Comparison of ENCODE assay signal across 36 cellular contexts in genomic region chr6:140609956-140610355, GRCh38.
A peak's percentile ranks its signal among the peaks of the same experiment; 100 is the strongest.
DNase-seq lines count a peak whose midpoint lies in the region; ATAC-seq and TF ChIP-seq lines count a peak whose summit lies in the region.
"Had no signal": no experiment of that assay in that cellular context is flagged by ENCODE, and none has a peak within 500 bp of the region (broad histone marks: within the 10 kb centered on the region; RNA-seq: fewer than 3 reads in every experiment).

No MANE protein-coding gene starts in this region.

- no peaks in the 10 kb centered on the region for H3K36me3 ChIP-seq in heart right ventricle
- no peaks in the 10 kb centered on the region for H3K36me3 ChIP-seq in smooth muscle cell (ENCODE audit: low read depth)
- H3K36me3 ChIP-seq: lower lobe of right lung, pancreas, Peyer's patch, right atrium auricular region, spleen, WERI-Rb-1 had no signal

- H3K4me3 ChIP-seq in heart right ventricle (no peak overlapping the region), astrocyte of the spinal cord (ENCODE audit: low read depth, low read length) (no peak overlapping the region), smooth muscle cell (no peak overlapping the region)
- H3K4me3 ChIP-seq: lower lobe of right lung, pancreas, Peyer's patch, right atrium auricular region, spleen had no signal

- DNase-seq in Right ventricle myocardium superior (no peak), heart right ventricle (no peak), astrocyte of the spinal cord (ENCODE audit: low read depth, low spot score) (peak; percentile 6), iris pigment epithelial cell (ENCODE audit: low read depth) (peak; percentile 21), smooth muscle cell (lab: John Stamatoyannopoulos, UW; ENCODE audit: unreplicated experiment) (no peak), HUDEP-2 (lab: John Stamatoyannopoulos, UW; ENCODE audit: unreplicated experiment in 76 of 76) (no peak), NCI-H510A (lab: John Stamatoyannopoulos, UW) (no peak), T-helper 1 cell (no peak)
- DNase-seq: 8988T; activated CD4-positive, alpha-beta T cell treated with anti-CD3 and anti-CD28 coated beads for 48 hours; activated naive CD4-positive, alpha-beta T cell treated with anti-CD3 and anti-CD28 coated beads, Interleukin-2, amount 50 U/mL, for 16 hours; cortex of kidney; DMS79 treated with DMSO at 0.1 percent for 48 hours; effector memory CD8-positive, alpha-beta T cell; erythroblast; GF-D8; GOT3; Karpas-422; kidney glomerular epithelial cell; lower lobe of right lung; naive thymus-derived CD8-positive, alpha-beta T cell; NCI-H1436; NCI-H2081; NCI-H2227 treated with DMSO at 0.1 percent for 48 hours; NCI-H69; pancreas; Peyer's patch; SHP77 treated with DMSO at 0.1 percent for 48 hours; spleen; stimulated activated CD4-positive, alpha-beta T cell treated with anti-CD3 and anti-CD28 coated beads, Interleukin-2, amount 100 ng/mL, for 24 hours; stimulated activated naive CD8-positive, alpha-beta T cell treated with anti-CD3 and anti-CD28 coated beads, Interleukin-15, Interleukin-2, amounts not matched to agents 100 U/mL and 50 U/mL, for 24 hours; T1000; WERI-Rb-1 had no signal

- no peak overlapping the region for H3K27ac ChIP-seq in heart right ventricle
- no peak overlapping the region for H3K27ac ChIP-seq in smooth muscle cell (ENCODE audit: low read depth)
- H3K27ac ChIP-seq: lower lobe of right lung, pancreas, Peyer's patch, right atrium auricular region, spleen, WERI-Rb-1 had no signal

- H3K9ac ChIP-seq in smooth muscle cell (ENCODE audit: low read depth) = no peak overlapping the region

- TF ChIP-seq CTCF in heart right ventricle (IDR thresholded peaks at IDR 0.05) (no peak), astrocyte of the spinal cord (IDR thresholded peaks at IDR 0.05; ENCODE audit: low read depth, low read length) (no peak), smooth muscle cell (IDR thresholded peaks at IDR 0.05; ENCODE audit: borderline replicate concordance, insufficient read depth, poor library complexity, severe bottlenecking) (no peak)

- H3K4me2 ChIP-seq in smooth muscle cell = no peak overlapping the region

- H3F3A ChIP-seq in smooth muscle cell (ENCODE audit: low read depth) = no peaks in the 10 kb centered on the region

- peak overlapping the region; percentile 66 for H2AFZ ChIP-seq in smooth muscle cell (ENCODE audit: low read depth)

- WGBS in heart right ventricle, 2 donors = 65 to 74% methylated on average over 2 of the region's 2 CpGs
- WGBS in smooth muscle cell (ENCODE audit: low lambda C conversion rate) = 89% methylated on average over 2 of the region's 2 CpGs

- intact Hi-C loops in Right ventricle myocardium superior (cut with DNase I) (no loop called here), heart right ventricle (cut with DNase I) (no loop called here)

- H3K27me3 ChIP-seq in heart right ventricle (no peaks in the 10 kb centered on the region), smooth muscle cell (ENCODE audit: low read depth) (no peaks in the 10 kb centered on the region)
- H3K27me3 ChIP-seq: pancreas, Peyer's patch, right atrium auricular region, spleen had no signal

- H3K9me3 ChIP-seq in heart right ventricle (no peaks in the 10 kb centered on the region), smooth muscle cell (replicated peaks; ENCODE audit: low read depth) (no peaks in the 10 kb centered on the region)
- H3K9me3 ChIP-seq: lower lobe of right lung, pancreas, Peyer's patch, right atrium auricular region, spleen had no signal

- no peaks in the 10 kb centered on the region for H3K79me2 ChIP-seq in smooth muscle cell (ENCODE audit: low read depth)

- ATAC-seq in Right ventricle myocardium superior (ENCODE audit: poor library complexity) = peak; percentile 12
- ATAC-seq in heart right ventricle = no peak
- ATAC-seq: activated T-helper 17 cell treated with anti-CD3 and anti-CD28 coated beads, Interleukin-2, amount 50 U/mL, for 72 hours; effector memory CD8-positive, alpha-beta T cell; HepG2; lower lobe of right lung; naive thymus-derived CD8-positive, alpha-beta T cell; pancreas; stimulated activated naive CD8-positive, alpha-beta T cell treated with anti-CD3 and anti-CD28 coated beads, Interleukin-15, Interleukin-2, amounts not matched to agents 100 U/mL and 50 U/mL, for 24 hours had no signal

- in situ Hi-C loops in astrocyte of the spinal cord (cut with HindIII; ENCODE audit: low sequenced_read_pairs) = no loop called here

- H3K4me1 ChIP-seq in heart right ventricle (peaks cover 0 to 5% (median 0%) of the 10 kb centered on the region in 9 donors), smooth muscle cell (ENCODE audit: low read depth) (no peaks in the 10 kb centered on the region)
- H3K4me1 ChIP-seq: lower lobe of right lung, pancreas, Peyer's patch, right atrium auricular region, spleen had no signal

- H4K20me1 ChIP-seq in smooth muscle cell (ENCODE audit: low read depth) = no peaks in the 10 kb centered on the region

Comparison
In these comparisons a context has a peak if more than half of its experiments do, and no peak if none do; other contexts are left out.
1. DNase-seq: peak in astrocyte of the spinal cord (single experiment) and iris pigment epithelial cell (single experiment); none in Right ventricle myocardium superior (single experiment), heart right ventricle (0 of 2), smooth muscle cell (single experiment), HUDEP-2 (0 of 76), NCI-H510A (single experiment) and T-helper 1 cell (0 of 5).